In genomic region chr1:11787804-11788436, GRCh38 we compare ENCODE assay signal across 14 cellular contexts. TPM values are rescaled to one million over a fixed set of nuclear protein-coding genes. Genes with fewer than 3 reads are reported as not detected.
A peak's percentile ranks its signal among the peaks of the same experiment; 100 is the strongest.
DNase-seq lines count a peak whose midpoint lies in the region; ATAC-seq and TF ChIP-seq lines count a peak whose summit lies in the region.
"Had no signal": no experiment of that assay in that cellular context is flagged by ENCODE, and none has a peak within 500 bp of the region (broad histone marks: within the 10 kb centered on the region; RNA-seq: fewer than 3 reads in every experiment).

No MANE protein-coding gene starts in this region.

- H3K4me2 ChIP-seq in parathyroid adenoma (ENCODE audit: low read length): peak overlapping the region; percentile 23

- CTCF ChIA-PET in activated CD8-positive, alpha-beta T cell treated with anti-CD3 and anti-CD28 coated beads, Interleukin-2, amount 10 ng/mL, durations not matched to agents 7 days and 5 days (lab: Charles Lee): interaction anchor here (1.2 kb wide), 1 partner anchor 751 kb away, joined by 3 read pairs; no protein-coding TSS in a partner anchor

- H3K27ac Mint-ChIP-seq in activated CD8-positive, alpha-beta T cell treated with anti-CD3 and anti-CD28 coated beads, Interleukin-2, amount 10 ng/mL, durations not matched to agents 7 days and 5 days: no peak overlapping the region
- H3K27ac Mint-ChIP-seq: activated naive CD4-positive, alpha-beta T cell treated with anti-CD3 and anti-CD28 coated beads, Interleukin-2, amount 50 U/mL, for 24 hours; nephron progenitor cell had no signal

- H3K36me3 ChIP-seq in heart right ventricle: peaks cover 0 to 44% (median 6%) of the 10 kb centered on the region in 9 donors
- no peaks in the 10 kb centered on the region for H3K36me3 ChIP-seq in parathyroid adenoma (ENCODE audit: control insufficient read depth, insufficient read depth, low read length)
- H3K36me3 ChIP-seq in upper lobe of left lung: peaks cover 0 to 27% (median 9%) of the 10 kb centered on the region in 4 donors

- TF ChIP-seq EP300 in upper lobe of left lung (IDR thresholded peaks at IDR 0.05): no peak

- no peak overlapping the region for H3K9ac ChIP-seq in parathyroid adenoma

- POLR2A ChIA-PET in activated CD8-positive, alpha-beta T cell treated with anti-CD3 and anti-CD28 coated beads, Interleukin-2, amount 10 ng/mL, durations not matched to agents 7 days and 5 days (lab: Charles Lee): interaction anchor here (0.8 to 1.0 kb wide), 2 partner anchors 17 to 120 kb away, joined by 3 read pairs; no protein-coding TSS in a partner anchor

- intact Hi-C loops in heart right ventricle (cut with DNase I): loop anchor here in 3 of 10 donors (2.0 to 5.0 kb wide), 4 partner anchors 15 to 51 kb away; partner anchors contain the start of genes AGTRAP (in 1 of the 3), CLCN6 (in 1 of the 3) and MTHFR (in 1 of the 3)

- H3K27ac ChIP-seq in adipose tissue (ENCODE audit: low read depth, low read length) (peak overlapping the region; percentile 51), heart right ventricle (peak overlapping the region; percentile 92 to 99 (median 97)), parathyroid adenoma (peak overlapping the region; percentile 42), upper lobe of left lung (peak overlapping the region; percentile 88 to 99 (median 94))
- H3K27ac ChIP-seq: SK-N-MC had no signal

- H3K4me3 ChIP-seq in heart right ventricle (peak overlapping the region in 2 of 10 donors; percentile 15 to 20), parathyroid adenoma (ENCODE audit: low read depth, low read length) (no peak overlapping the region), upper lobe of left lung (peak overlapping the region in 2 of 4 donors; percentile 16 to 20)
- H3K4me3 ChIP-seq: SK-N-MC had no signal

- no peak overlapping the region for H3K4me3 Mint-ChIP-seq in activated CD8-positive, alpha-beta T cell treated with anti-CD3 and anti-CD28 coated beads, Interleukin-2, amount 10 ng/mL, durations not matched to agents 7 days and 5 days
- H3K4me3 Mint-ChIP-seq: activated naive CD4-positive, alpha-beta T cell treated with anti-CD3 and anti-CD28 coated beads, Interleukin-2, amount 50 U/mL, for 24 hours; nephron progenitor cell had no signal

- H3K27me3 Mint-ChIP-seq in activated CD8-positive, alpha-beta T cell treated with anti-CD3 and anti-CD28 coated beads, Interleukin-2, amount 10 ng/mL, durations not matched to agents 7 days and 5 days (ENCODE audit: low read depth): no peaks in the 10 kb centered on the region
- H3K27me3 Mint-ChIP-seq: activated naive CD4-positive, alpha-beta T cell treated with anti-CD3 and anti-CD28 coated beads, Interleukin-2, amount 50 U/mL, for 24 hours had no signal

- no peak for TF ChIP-seq CTCF in heart right ventricle (IDR thresholded peaks at IDR 0.05)
- no peak for TF ChIP-seq CTCF in parathyroid adenoma (IDR thresholded peaks at IDR 0.05)
- no peak for TF ChIP-seq CTCF in upper lobe of left lung (IDR thresholded peaks at IDR 0.05)

- ATAC-seq in heart right ventricle (no peak), upper lobe of left lung (ENCODE audit: low FRiP score in 2 of 2) (no peak), HG03520 (IDR thresholded peaks at IDR 0.05; ENCODE audit: unreplicated experiment) (no peak), GM18861 (IDR thresholded peaks at IDR 0.05; ENCODE audit: unreplicated experiment) (no peak)
- ATAC-seq in activated CD8-positive, alpha-beta T cell treated with anti-CD3 and anti-CD28 coated beads, Interleukin-2, amount 10 ng/mL, durations not matched to agents 7 days and 5 days: no peak

- H3K4me1 ChIP-seq in heart right ventricle (peaks cover 60 to 89% (median 78%) of the 10 kb centered on the region in 9 donors), parathyroid adenoma (peaks cover 13% of the 10 kb centered on the region), upper lobe of left lung (peaks cover 74 to 84% (median 79%) of the 10 kb centered on the region in 4 donors)

- H3K9me3 Mint-ChIP-seq in activated CD8-positive, alpha-beta T cell treated with anti-CD3 and anti-CD28 coated beads, Interleukin-2, amount 10 ng/mL, durations not matched to agents 7 days and 5 days (ENCODE audit: insufficient read depth): no peaks in the 10 kb centered on the region
- H3K9me3 Mint-ChIP-seq: activated naive CD4-positive, alpha-beta T cell treated with anti-CD3 and anti-CD28 coated beads, Interleukin-2, amount 50 U/mL, for 24 hours; nephron progenitor cell had no signal

- no peak for DNase-seq in heart right ventricle
- DNase-seq in upper lobe of left lung: peak in 1 of 2 donors; percentile 74
- DNase-seq in activated CD8-positive, alpha-beta T cell treated with anti-CD3 and anti-CD28 coated beads, Interleukin-2, amount 10 ng/mL, durations not matched to agents 7 days and 5 days: no peak
- no peak for DNase-seq in activated CD4-positive, alpha-beta T cell treated with anti-CD3 and anti-CD28 coated beads, Interleukin-2, amount 50 U/mL, for 4 hours
- DNase-seq: activated CD4-positive, alpha-beta T cell treated with anti-CD3 and anti-CD28 coated beads, Interleukin-2, amount 50 U/mL, for 48 hours; NCI-H1092 treated with DMSO at 0.1 percent for 48 hours; NCI-H526 treated with DMSO at 0.1 percent for 48 hours; nephron progenitor cell had no signal

- H3K36me3 Mint-ChIP-seq in activated CD8-positive, alpha-beta T cell treated with anti-CD3 and anti-CD28 coated beads, Interleukin-2, amount 10 ng/mL, durations not matched to agents 7 days and 5 days (ENCODE audit: low read depth): peaks cover 12% of the 10 kb centered on the region

- no peak for TF ChIP-seq POLR2A in upper lobe of left lung (IDR thresholded peaks at IDR 0.05)

- H2AFZ ChIP-seq in parathyroid adenoma: no peak overlapping the region

- peaks cover 8% of the 10 kb centered on the region for H3K4me1 Mint-ChIP-seq in activated CD8-positive, alpha-beta T cell treated with anti-CD3 and anti-CD28 coated beads, Interleukin-2, amount 10 ng/mL, durations not matched to agents 7 days and 5 days (ENCODE audit: low read depth)

- H3K9me3 ChIP-seq in heart right ventricle (no peaks in the 10 kb centered on the region), parathyroid adenoma (ENCODE audit: control insufficient read depth, low read length) (no peaks in the 10 kb centered on the region), upper lobe of left lung (no peaks in the 10 kb centered on the region)

- 78 to 83% (median 81%) methylated on average over 14 of the region's 14 CpGs for WGBS in adipose tissue, 3 donors
- 72 to 77% methylated on average over 14 of the region's 14 CpGs for WGBS in heart right ventricle, 2 donors
- WGBS in upper lobe of left lung, 2 donors: 60 to 93% methylated on average over 6 to 12 of the region's 14 CpGs

- H3K27me3 ChIP-seq in heart right ventricle (no peaks in the 10 kb centered on the region), parathyroid adenoma (ENCODE audit: control insufficient read depth, insufficient read depth, low read length) (no peaks in the 10 kb centered on the region), upper lobe of left lung (no peaks in the 10 kb centered on the region)

- no peaks in the 10 kb centered on the region for H3K79me2 ChIP-seq in parathyroid adenoma

RNA-seq across cellular contexts. Expression of gene MTHFR, which starts 17.8 kb away (rescaled TPM):
- polyA plus RNA-seq in adipose tissue (10 to 100 TPM in 2 of 3 donors, 1 to 10 TPM in 1; 8.2 to 16.1 (median 14.0) TPM), heart right ventricle (10 to 100 TPM; 17.7 to 24.3 TPM)
- total RNA-seq in heart right ventricle (10 to 100 TPM; 28.8 to 75.8 (median 40.5) TPM), upper lobe of left lung (100 to 1,000 TPM in 2 of 6 donors, 10 to 100 TPM in 4; 51.5 to 163 (median 58.2) TPM)
- total RNA-seq in activated CD8-positive, alpha-beta T cell treated with anti-CD3 and anti-CD28 coated beads, Interleukin-2, amount 10 ng/mL, durations not matched to agents 7 days and 5 days: 10 to 100 TPM; 32.4 to 34.6 TPM

RNA-seq across cellular contexts. Expression of gene CLCN6, which starts 18.1 kb away (rescaled TPM):
- polyA plus RNA-seq in adipose tissue (10 to 100 TPM in 1 of 3 donors, 1 to 10 TPM in 2; 5.4 to 12.6 (median 6.3) TPM), heart right ventricle (10 to 100 TPM in 1 of 2 donors, 1 to 10 TPM in 1; 9.1 to 13.8 TPM)
- total RNA-seq in heart right ventricle (10 to 100 TPM; 13.3 to 20.9 (median 16.9) TPM), upper lobe of left lung (10 to 100 TPM; 21.6 to 96.4 (median 33.0) TPM)
- total RNA-seq in activated CD8-positive, alpha-beta T cell treated with anti-CD3 and anti-CD28 coated beads, Interleukin-2, amount 10 ng/mL, durations not matched to agents 7 days and 5 days: 10 to 100 TPM; 19.7 to 20.9 TPM

RNA-seq across cellular contexts. Expression of gene C1orf167, which starts 25.9 kb away (rescaled TPM):
- polyA plus RNA-seq in adipose tissue: 1 to 10 TPM in 2 of 3 donors, under 1 TPM in 1; 0.83 to 2.7 (median 2.1) TPM
- 10 to 100 TPM in 1 of 10 donors, 1 to 10 TPM in 9; 2.4 to 12.8 (median 5.1) TPM for total RNA-seq in heart right ventricle
- polyA plus RNA-seq in heart right ventricle: 1 to 10 TPM; 7.5 to 9.0 TPM
- total RNA-seq in upper lobe of left lung: 10 to 100 TPM in 2 of 6 donors, 1 to 10 TPM in 4; 1.0 to 14.3 (median 8.8) TPM
- not detected for total RNA-seq in activated CD8-positive, alpha-beta T cell treated with anti-CD3 and anti-CD28 coated beads, Interleukin-2, amount 10 ng/mL, durations not matched to agents 7 days and 5 days

RNA-seq across cellular contexts. Expression of gene AGTRAP, which starts 52.0 kb away (rescaled TPM):
- polyA plus RNA-seq in adipose tissue (10 to 100 TPM; 52.4 to 72.3 (median 63.3) TPM), heart right ventricle (10 to 100 TPM; 21.4 to 96.7 TPM)
- total RNA-seq in heart right ventricle (10 to 100 TPM; 12.9 to 37.9 (median 16.9) TPM), upper lobe of left lung (10 to 100 TPM; 52.2 to 80.1 (median 68.7) TPM)
- 10 to 100 TPM; 82.5 to 84.2 TPM for total RNA-seq in activated CD8-positive, alpha-beta T cell treated with anti-CD3 and anti-CD28 coated beads, Interleukin-2, amount 10 ng/mL, durations not matched to agents 7 days and 5 days

RNA-seq across cellular contexts. Expression of gene NPPA, which starts 59.7 kb away (rescaled TPM):
- polyA plus RNA-seq in adipose tissue (10 to 100 TPM in 1 of 3 donors, under 1 TPM in 2; 0.42 to 40.6 (median 0.49) TPM), heart right ventricle (1,000 to 10,000 TPM in 1 of 2 donors, 10 to 100 TPM in 1; 16.4 to 2,201 TPM)
- total RNA-seq in heart right ventricle (1,000 to 10,000 TPM in 2 of 10 donors, 100 to 1,000 TPM in 5, 10 to 100 TPM in 2, 1 to 10 TPM in 1; 5.8 to 2,762 (median 663) TPM), upper lobe of left lung (1 to 10 TPM in 1 of 6 donors, not detected in 5; 3.1 TPM)
- not detected for total RNA-seq in activated CD8-positive, alpha-beta T cell treated with anti-CD3 and anti-CD28 coated beads, Interleukin-2, amount 10 ng/mL, durations not matched to agents 7 days and 5 days

Comparison
In these comparisons a context has a peak if more than half of its experiments do, and no peak if none do; other contexts are left out.
1. H3K27ac ChIP-seq: peak in every context shown above with its lines; median percentile 97 in heart right ventricle; 94 in upper lobe of left lung; 51 in adipose tissue; 42 in parathyroid adenoma.